In the genomic region with DNA sequence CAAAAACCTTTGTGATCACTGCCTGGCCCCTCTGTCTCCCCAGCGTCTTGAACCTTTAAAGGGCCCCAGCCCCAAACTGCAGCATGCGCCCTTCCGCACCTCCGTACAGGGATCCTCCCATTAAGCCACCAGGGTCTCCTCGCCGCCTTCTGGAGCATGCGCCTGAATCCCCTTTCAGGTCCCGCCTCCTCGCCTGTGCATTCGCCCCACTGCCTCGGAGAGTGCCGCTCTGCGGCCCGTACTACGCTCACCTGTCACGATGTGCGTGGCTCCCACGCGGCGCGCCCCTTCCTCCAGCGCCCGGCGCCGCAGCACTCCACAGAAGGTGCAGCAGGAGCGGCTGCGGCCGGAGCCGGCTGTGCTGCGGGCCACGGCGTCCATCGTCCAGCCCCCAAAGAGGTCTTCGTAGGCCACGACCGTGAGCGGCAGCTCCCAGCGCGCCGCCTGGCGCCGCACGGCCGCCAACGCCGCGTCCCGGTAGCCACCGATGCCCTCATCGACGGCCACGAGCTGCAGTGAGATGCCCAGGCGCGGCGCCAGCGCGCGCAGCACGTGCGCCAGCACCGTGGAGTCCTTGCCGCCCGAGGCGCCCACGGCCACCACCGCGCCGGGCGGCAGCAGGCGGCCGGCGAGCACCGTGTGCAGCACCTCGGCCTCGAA, we compare ENCODE assay signal across 28 cellular contexts. TPM values are rescaled to one million over a fixed set of nuclear protein-coding genes. Genes with fewer than 3 reads are reported as not detected.
"Had no signal": no experiment of that assay in that cellular context is flagged by ENCODE, and none has a peak within 500 bp of the region (broad histone marks: within the 10 kb centered on the region; RNA-seq: fewer than 3 reads in every experiment).

No MANE protein-coding gene starts in this region.

- H3K27ac Mint-ChIP-seq: activated CD4-positive, alpha-beta memory T cell treated with anti-CD3 and anti-CD28 coated beads for 36 hours; activated CD4-positive, alpha-beta T cell treated with anti-CD3 and anti-CD28 coated beads, Interleukin-2, amount 10 ng/mL, durations not matched to agents 7 days and 5 days; activated naive CD8-positive, alpha-beta T cell treated with anti-CD3 and anti-CD28 coated beads for 36 hours; activated T-helper 17 cell treated with anti-CD3 and anti-CD28 coated beads, Interleukin-2, amount 50 U/mL, for 72 hours had no signal

- H3K27me3 ChIP-seq: brain microvascular endothelial cell had no signal

- H3K9me3 Mint-ChIP-seq: activated CD4-positive, alpha-beta memory T cell treated with anti-CD3 and anti-CD28 coated beads for 36 hours; activated CD4-positive, alpha-beta T cell treated with anti-CD3 and anti-CD28 coated beads, Interleukin-2, amount 10 ng/mL, durations not matched to agents 7 days and 5 days; activated naive CD4-positive, alpha-beta T cell treated with anti-CD3 and anti-CD28 coated beads, Interleukin-2, amount 10 ng/mL, durations not matched to agents 7 days and 5 days; activated naive CD8-positive, alpha-beta T cell treated with anti-CD3 and anti-CD28 coated beads for 36 hours; activated T-helper 17 cell treated with anti-CD3 and anti-CD28 coated beads, Interleukin-2, amount 50 U/mL, for 72 hours had no signal

- H3K4me3 Mint-ChIP-seq: activated CD4-positive, alpha-beta memory T cell treated with anti-CD3 and anti-CD28 coated beads for 36 hours; activated CD4-positive, alpha-beta T cell treated with anti-CD3 and anti-CD28 coated beads, Interleukin-2, amount 10 ng/mL, durations not matched to agents 7 days and 5 days; activated naive CD4-positive, alpha-beta T cell treated with anti-CD3 and anti-CD28 coated beads, Interleukin-2, amount 10 ng/mL, durations not matched to agents 7 days and 5 days; activated naive CD8-positive, alpha-beta T cell treated with anti-CD3 and anti-CD28 coated beads for 36 hours; activated T-helper 17 cell treated with anti-CD3 and anti-CD28 coated beads, Interleukin-2, amount 50 U/mL, for 72 hours; T-helper 17 cell had no signal

- H3K27me3 Mint-ChIP-seq: activated CD4-positive, alpha-beta memory T cell treated with anti-CD3 and anti-CD28 coated beads for 36 hours; activated CD4-positive, alpha-beta T cell treated with anti-CD3 and anti-CD28 coated beads, Interleukin-2, amount 10 ng/mL, durations not matched to agents 7 days and 5 days; activated naive CD4-positive, alpha-beta T cell treated with anti-CD3 and anti-CD28 coated beads, Interleukin-2, amount 10 ng/mL, durations not matched to agents 7 days and 5 days; activated naive CD8-positive, alpha-beta T cell treated with anti-CD3 and anti-CD28 coated beads for 36 hours; activated T-helper 17 cell treated with anti-CD3 and anti-CD28 coated beads, Interleukin-2, amount 50 U/mL, for 72 hours; T-helper 17 cell had no signal

- ATAC-seq: activated T-helper 17 cell treated with anti-CD3 and anti-CD28 coated beads, Interleukin-2, amount 50 U/mL, for 72 hours; T-helper 17 cell had no signal

- DNase-seq: activated CD4-positive, alpha-beta memory T cell treated with anti-CD3 and anti-CD28 coated beads for 36 hours; activated CD4-positive, alpha-beta T cell treated with anti-CD3 and anti-CD28 coated beads, Interleukin-2, amount 10 ng/mL, durations not matched to agents 7 days and 5 days; activated CD4-positive, CD25-positive, alpha-beta regulatory T cell; activated gamma-delta T cell; activated naive CD4-positive, alpha-beta T cell treated with anti-CD3 and anti-CD28 coated beads, Interleukin-2, amount 10 ng/mL, durations not matched to agents 7 days and 5 days; activated naive CD8-positive, alpha-beta T cell treated with anti-CD3 and anti-CD28 coated beads for 36 hours; activated T-cell treated with anti-CD3 and anti-CD28 coated beads for 4 hours; activated T-cell treated with anti-CD3 and anti-CD28 coated beads, Interleukin-2, amount 50 U/mL, for 48 hours; brain microvascular endothelial cell; KG1; NCI-H1092; NCI-H1417; NCI-H1930; NCI-H2171; NCI-H2227 treated with DMSO at 0.1 percent for 48 hours; NCI-H526; NCI-H774; SIG-M5; T-helper 17 cell; T1000 had no signal

- H3K27ac ChIP-seq: brain microvascular endothelial cell, VCaP had no signal

RNA-seq across cellular contexts. Expression of a gene that starts 20.8 kb away (rescaled TPM):
- total RNA-seq: LHCN-M2, MCF 10A, NCI-H460, OCI-LY7, RPMI7951 had no signal

RNA-seq across cellular contexts. Expression of a gene that starts 21.3 kb away (rescaled TPM):
- total RNA-seq: LHCN-M2, NCI-H460, RPMI7951 had no signal

RNA-seq across cellular contexts. Expression of a gene that starts 38.2 kb away (rescaled TPM):
- total RNA-seq: activated CD4-positive, alpha-beta memory T cell treated with anti-CD3 and anti-CD28 coated beads for 36 hours; activated CD4-positive, alpha-beta T cell treated with anti-CD3 and anti-CD28 coated beads, Interleukin-2, amount 10 ng/mL, durations not matched to agents 7 days and 5 days; activated CD8-positive, alpha-beta memory T cell treated with anti-CD3 and anti-CD28 coated beads for 36 hours; activated naive CD8-positive, alpha-beta T cell treated with anti-CD3 and anti-CD28 coated beads for 36 hours; activated T-helper 17 cell treated with anti-CD3 and anti-CD28 coated beads, Interleukin-2, amount 50 U/mL, for 72 hours; LHCN-M2; MCF 10A; NCI-H460; OCI-LY7; RPMI7951 had no signal

RNA-seq across cellular contexts. Expression of a gene that starts 39.0 kb away (rescaled TPM):
- total RNA-seq: activated CD4-positive, alpha-beta memory T cell treated with anti-CD3 and anti-CD28 coated beads for 36 hours; activated CD4-positive, alpha-beta T cell treated with anti-CD3 and anti-CD28 coated beads, Interleukin-2, amount 10 ng/mL, durations not matched to agents 7 days and 5 days; activated CD8-positive, alpha-beta memory T cell treated with anti-CD3 and anti-CD28 coated beads for 36 hours; activated naive CD8-positive, alpha-beta T cell treated with anti-CD3 and anti-CD28 coated beads for 36 hours; activated T-helper 17 cell treated with anti-CD3 and anti-CD28 coated beads, Interleukin-2, amount 50 U/mL, for 72 hours; LHCN-M2; MCF 10A; NCI-H460; OCI-LY7; RPMI7951; T-helper 17 cell had no signal
